8 cellular contexts compared by ENCODE assay signal in genomic region chr17:39153541-39154111, GRCh38. TPM values are rescaled to one million over a fixed set of nuclear protein-coding genes. Genes with fewer than 3 reads are reported as not detected.
DNase-seq lines count a peak whose midpoint lies in the region; ATAC-seq and TF ChIP-seq lines count a peak whose summit lies in the region.

No MANE protein-coding gene starts in this region.

- peak overlapping the region; percentile 53 to 85 (median 77) for H3K27ac ChIP-seq in body of pancreas

- H3K4me3 ChIP-seq in body of pancreas (peak overlapping the region; percentile 13 to 76), retinal pigment epithelial cell (ENCODE audit: low read length) (peak overlapping the region; percentile 96)

- peak; percentile 93 for DNase-seq in G401 (ENCODE audit: low spot score)
- peak; percentile 68 for DNase-seq in NCI-H2107 (lab: John Stamatoyannopoulos, UW)
- peak; percentile 92 for DNase-seq in UCSD-AML1 (lab: John Stamatoyannopoulos, UW; ENCODE audit: unreplicated experiment)
- DNase-seq in body of pancreas = peak; percentile 87 to 90 (median 88)
- peak; percentile 70 for DNase-seq in iPS DF 19.7 (ENCODE audit: low read depth, low spot score)
- no peak for DNase-seq in retinal pigment epithelial cell (ENCODE audit: low read depth)

- peaks cover 27% of the 10 kb centered on the region for H3K4me1 ChIP-seq in body of pancreas

- in situ Hi-C loops in G401 (cut with HindIII; ENCODE audit: low sequenced_read_pairs) = no loop called here

- H3K36me3 ChIP-seq in body of pancreas (replicated peaks in 1 of 2; ENCODE audit: insufficient read depth in 1 of 2, low read depth in 2 of 2) = no peaks in the 10 kb centered on the region

- intact Hi-C loops in body of pancreas (cut with DNase I) = loop anchor here (10.0 kb wide), 1 partner anchor 169 kb away; no protein-coding TSS in a partner anchor

- peak; percentile 59 for ATAC-seq in HG02885 (IDR thresholded peaks at IDR 0.05; ENCODE audit: poor library complexity, unreplicated experiment)
- peak; percentile 77 for ATAC-seq in body of pancreas
- ATAC-seq in HG03457 (IDR thresholded peaks at IDR 0.05; ENCODE audit: unreplicated experiment) = no peak

- TF ChIP-seq POLR2A in body of pancreas (IDR thresholded peaks at IDR 0.05) = peak in 1 of 3 donors; percentile 9

- H3K27me3 ChIP-seq in body of pancreas = no peaks in the 10 kb centered on the region

- no peaks in the 10 kb centered on the region for H3K9me3 ChIP-seq in body of pancreas

- WGBS in body of pancreas, 2 donors = 19 to 43% methylated on average over 22 of the region's 22 CpGs

- TF ChIP-seq CTCF in body of pancreas (IDR thresholded peaks at IDR 0.05) (peak in 2 of 7 experiments; percentile 19 to 35), retinal pigment epithelial cell (conservative IDR thresholded peaks at IDR 0.05; ENCODE audit: low read depth, low read length) (peak; percentile 15)

RNA-seq across cellular contexts. Expression of gene PLXDC1, which starts 2.2 kb away (rescaled TPM):
- 1.5 and 4.7 TPM in 2 replicates for total RNA-seq in G401 (2014; rRNA removed; shearing (Covaris generic))
- total RNA-seq in body of pancreas = 1 to 10 TPM in 1 of 2 donors, not detected in 1; 6.5 TPM

RNA-seq across cellular contexts. Expression of gene ARL5C, which starts 12.3 kb away (rescaled TPM):
- total RNA-seq in G401 (2014; rRNA removed; shearing (Covaris generic)) = not detected in 2 replicates
- total RNA-seq in body of pancreas = under 1 TPM in 1 of 2 donors, not detected in 1; 0.26 TPM

RNA-seq across cellular contexts. Expression of gene CACNB1, which starts 43.8 kb away (rescaled TPM):
- total RNA-seq in G401 (2014; rRNA removed; shearing (Covaris generic)) = 6.4 and 7.6 TPM in 2 replicates
- total RNA-seq in body of pancreas = 1 to 10 TPM; 2.3 TPM

RNA-seq across cellular contexts. Expression of gene RPL19, which starts 46.5 kb away (rescaled TPM):
- total RNA-seq in G401 (2014; rRNA removed; shearing (Covaris generic)) = 3,500 and 4,218 TPM in 2 replicates
- 1,000 to 10,000 TPM; 1,534 to 2,029 TPM for total RNA-seq in body of pancreas
